ENCODE assay signal across 1 cellular context in the genomic region with DNA sequence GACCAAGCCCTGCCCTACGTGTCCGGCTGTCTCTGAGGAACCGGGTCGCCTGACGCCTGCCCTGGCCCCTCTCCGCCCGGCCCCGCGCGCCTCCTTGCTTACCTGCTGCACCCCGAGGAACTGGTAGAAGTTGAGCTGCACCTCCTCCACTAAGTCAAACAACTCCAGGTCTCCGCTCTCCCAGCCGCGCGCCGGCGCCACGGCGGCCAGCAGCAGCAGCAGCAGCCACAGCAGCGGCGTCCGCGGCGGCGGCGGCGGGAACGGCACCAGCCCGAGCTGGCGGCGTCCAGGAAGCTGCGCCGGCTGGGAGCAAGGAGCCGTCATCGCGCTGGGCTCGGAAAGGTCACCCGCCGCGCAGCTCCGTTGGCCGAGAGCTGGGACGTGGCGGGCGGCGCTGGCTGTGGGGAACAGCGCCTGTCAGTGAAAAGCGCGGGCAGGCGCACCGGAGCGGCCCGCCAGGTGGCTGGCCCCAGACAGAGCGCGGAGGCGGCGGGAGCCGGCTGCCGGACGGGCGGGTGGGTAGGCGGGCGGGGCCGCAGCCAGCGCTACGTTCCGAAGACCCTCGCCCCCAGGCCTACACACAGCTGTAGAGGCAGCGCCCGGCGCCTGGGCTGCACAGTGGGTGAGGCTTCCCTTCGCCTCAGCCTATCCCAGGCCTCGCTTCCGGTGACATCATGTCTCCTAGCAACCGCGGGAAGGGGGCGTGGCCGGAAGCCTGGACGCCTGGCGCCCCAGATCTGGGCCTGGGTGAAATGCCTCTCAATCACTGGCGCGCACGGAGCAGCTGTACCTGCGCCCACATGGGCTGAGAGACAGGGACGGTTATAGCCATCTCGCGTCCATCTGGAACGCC.
TF ChIP-seq lines count a peak whose summit lies in the region.

A gene with protein sequence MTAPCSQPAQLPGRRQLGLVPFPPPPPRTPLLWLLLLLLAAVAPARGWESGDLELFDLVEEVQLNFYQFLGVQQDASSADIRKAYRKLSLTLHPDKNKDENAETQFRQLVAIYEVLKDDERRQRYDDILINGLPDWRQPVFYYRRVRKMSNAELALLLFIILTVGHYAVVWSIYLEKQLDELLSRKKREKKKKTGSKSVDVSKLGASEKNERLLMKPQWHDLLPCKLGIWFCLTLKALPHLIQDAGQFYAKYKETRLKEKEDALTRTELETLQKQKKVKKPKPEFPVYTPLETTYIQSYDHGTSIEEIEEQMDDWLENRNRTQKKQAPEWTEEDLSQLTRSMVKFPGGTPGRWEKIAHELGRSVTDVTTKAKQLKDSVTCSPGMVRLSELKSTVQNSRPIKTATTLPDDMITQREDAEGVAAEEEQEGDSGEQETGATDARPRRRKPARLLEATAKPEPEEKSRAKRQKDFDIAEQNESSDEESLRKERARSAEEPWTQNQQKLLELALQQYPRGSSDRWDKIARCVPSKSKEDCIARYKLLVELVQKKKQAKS (minus strand): TSS at position 620 of the 853 bp plus-strand sequence. CDS start 296 bp downstream, at position 324.

TF ChIP-seq in HEK293, 187 proteins besides CTCF, POLR2A, EP300 and RAD21 (continued from another document and continues in another):
- TF ChIP-seq, protein P1, sequence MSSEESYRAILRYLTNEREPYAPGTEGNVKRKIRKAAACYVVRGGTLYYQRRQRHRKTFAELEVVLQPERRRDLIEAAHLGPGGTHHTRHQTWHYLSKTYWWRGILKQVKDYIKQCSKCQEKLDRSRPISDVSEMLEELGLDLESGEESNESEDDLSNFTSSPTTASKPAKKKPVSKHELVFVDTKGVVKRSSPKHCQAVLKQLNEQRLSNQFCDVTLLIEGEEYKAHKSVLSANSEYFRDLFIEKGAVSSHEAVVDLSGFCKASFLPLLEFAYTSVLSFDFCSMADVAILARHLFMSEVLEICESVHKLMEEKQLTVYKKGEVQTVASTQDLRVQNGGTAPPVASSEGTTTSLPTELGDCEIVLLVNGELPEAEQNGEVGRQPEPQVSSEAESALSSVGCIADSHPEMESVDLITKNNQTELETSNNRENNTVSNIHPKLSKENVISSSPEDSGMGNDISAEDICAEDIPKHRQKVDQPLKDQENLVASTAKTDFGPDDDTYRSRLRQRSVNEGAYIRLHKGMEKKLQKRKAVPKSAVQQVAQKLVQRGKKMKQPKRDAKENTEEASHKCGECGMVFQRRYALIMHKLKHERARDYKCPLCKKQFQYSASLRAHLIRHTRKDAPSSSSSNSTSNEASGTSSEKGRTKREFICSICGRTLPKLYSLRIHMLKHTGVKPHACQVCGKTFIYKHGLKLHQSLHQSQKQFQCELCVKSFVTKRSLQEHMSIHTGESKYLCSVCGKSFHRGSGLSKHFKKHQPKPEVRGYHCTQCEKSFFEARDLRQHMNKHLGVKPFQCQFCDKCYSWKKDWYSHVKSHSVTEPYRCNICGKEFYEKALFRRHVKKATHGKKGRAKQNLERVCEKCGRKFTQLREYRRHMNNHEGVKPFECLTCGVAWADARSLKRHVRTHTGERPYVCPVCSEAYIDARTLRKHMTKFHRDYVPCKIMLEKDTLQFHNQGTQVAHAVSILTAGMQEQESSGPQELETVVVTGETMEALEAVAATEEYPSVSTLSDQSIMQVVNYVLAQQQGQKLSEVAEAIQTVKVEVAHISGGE (tag by site-specific recombination; conservative IDR thresholded peaks at IDR 0.05; ENCODE audit: low read depth): peak; percentile 59
- TF ChIP-seq ZNF239 (tag by site-specific recombination; IDR thresholded peaks at IDR 0.05): no peak
- no peak for TF ChIP-seq ZNF670 (tag by site-specific recombination; IDR thresholded peaks at IDR 0.05; ENCODE audit: low read depth)
- no peak for TF ChIP-seq ZNF202 (tag by site-specific recombination; IDR thresholded peaks at IDR 0.05; ENCODE audit: borderline replicate concordance)
- TF ChIP-seq ZNF341 (tag by site-specific recombination; IDR thresholded peaks at IDR 0.05; ENCODE audit: low read depth): peak; percentile 80
- peak; percentile 62; the same call in 1 of the 2 replicates for TF ChIP-seq ZNF121 (tag by site-specific recombination; IDR thresholded peaks at IDR 0.05)
- no peak for TF ChIP-seq ZNF610 (tag by site-specific recombination; IDR thresholded peaks at IDR 0.05; ENCODE audit: borderline replicate concordance)
- no peak for TF ChIP-seq ZNF175 (tag by site-specific recombination; IDR thresholded peaks at IDR 0.05)
- TF ChIP-seq ZNF26 (tag by site-specific recombination; IDR thresholded peaks at IDR 0.05): no peak
- peak; percentile 77; the same call in 1 of the 2 replicates for TF ChIP-seq ZNF561 (tag by site-specific recombination; IDR thresholded peaks at IDR 0.05; ENCODE audit: borderline replicate concordance)
- TF ChIP-seq ZFHX2 (tag by site-specific recombination; conservative IDR thresholded peaks at IDR 0.05): peak; percentile 90
- TF ChIP-seq ZNF133 (tag by site-specific recombination; IDR thresholded peaks at IDR 0.05): no peak
- no peak for TF ChIP-seq ZNF621 (tag by site-specific recombination; IDR thresholded peaks at IDR 0.05)
- no peak for TF ChIP-seq ZNF266 (tag by site-specific recombination; IDR thresholded peaks at IDR 0.05; ENCODE audit: low read depth)
- TF ChIP-seq, protein P2, sequence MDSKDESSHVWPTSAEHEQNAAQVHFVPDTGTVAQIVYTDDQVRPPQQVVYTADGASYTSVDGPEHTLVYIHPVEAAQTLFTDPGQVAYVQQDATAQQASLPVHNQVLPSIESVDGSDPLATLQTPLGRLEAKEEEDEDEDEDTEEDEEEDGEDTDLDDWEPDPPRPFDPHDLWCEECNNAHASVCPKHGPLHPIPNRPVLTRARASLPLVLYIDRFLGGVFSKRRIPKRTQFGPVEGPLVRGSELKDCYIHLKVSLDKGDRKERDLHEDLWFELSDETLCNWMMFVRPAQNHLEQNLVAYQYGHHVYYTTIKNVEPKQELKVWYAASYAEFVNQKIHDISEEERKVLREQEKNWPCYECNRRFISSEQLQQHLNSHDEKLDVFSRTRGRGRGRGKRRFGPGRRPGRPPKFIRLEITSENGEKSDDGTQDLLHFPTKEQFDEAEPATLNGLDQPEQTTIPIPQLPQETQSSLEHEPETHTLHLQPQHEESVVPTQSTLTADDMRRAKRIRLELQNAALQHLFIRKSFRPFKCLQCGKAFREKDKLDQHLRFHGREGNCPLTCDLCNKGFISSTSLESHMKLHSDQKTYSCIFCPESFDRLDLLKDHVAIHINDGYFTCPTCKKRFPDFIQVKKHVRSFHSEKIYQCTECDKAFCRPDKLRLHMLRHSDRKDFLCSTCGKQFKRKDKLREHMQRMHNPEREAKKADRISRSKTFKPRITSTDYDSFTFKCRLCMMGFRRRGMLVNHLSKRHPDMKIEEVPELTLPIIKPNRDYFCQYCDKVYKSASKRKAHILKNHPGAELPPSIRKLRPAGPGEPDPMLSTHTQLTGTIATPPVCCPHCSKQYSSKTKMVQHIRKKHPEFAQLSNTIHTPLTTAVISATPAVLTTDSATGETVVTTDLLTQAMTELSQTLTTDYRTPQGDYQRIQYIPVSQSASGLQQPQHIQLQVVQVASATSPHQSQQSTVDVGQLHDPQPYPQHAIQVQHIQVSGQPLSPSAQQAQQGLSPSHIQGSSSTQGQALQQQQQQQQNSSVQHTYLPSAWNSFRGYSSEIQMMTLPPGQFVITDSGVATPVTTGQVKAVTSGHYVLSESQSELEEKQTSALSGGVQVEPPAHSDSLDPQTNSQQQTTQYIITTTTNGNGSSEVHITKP (tag by site-specific recombination; IDR thresholded peaks at IDR 0.05): 0 out of 2 replicates have a peak, but pooled peaks have one; percentile 41
- TF ChIP-seq SP7 (tag by site-specific recombination; IDR thresholded peaks at IDR 0.05): peak; percentile 73; the same call in 1 of the 2 replicates
- no peak for TF ChIP-seq ZFP41 (tag by site-specific recombination; IDR thresholded peaks at IDR 0.05; ENCODE audit: borderline replicate concordance)
- no peak for TF ChIP-seq ZNF138 (tag by site-specific recombination; IDR thresholded peaks at IDR 0.05; ENCODE audit: borderline replicate concordance)
- no peak for TF ChIP-seq ZSCAN16 (tag by site-specific recombination; IDR thresholded peaks at IDR 0.05)
- no peak for TF ChIP-seq ZNF248 (tag by site-specific recombination; IDR thresholded peaks at IDR 0.05)
- no peak for TF ChIP-seq ZNF169 (tag by site-specific recombination; IDR thresholded peaks at IDR 0.05)
- TF ChIP-seq EGR2 (tag by site-specific recombination; IDR thresholded peaks at IDR 0.05; ENCODE audit: low read depth): peak; percentile 70
- TF ChIP-seq, protein P3, sequence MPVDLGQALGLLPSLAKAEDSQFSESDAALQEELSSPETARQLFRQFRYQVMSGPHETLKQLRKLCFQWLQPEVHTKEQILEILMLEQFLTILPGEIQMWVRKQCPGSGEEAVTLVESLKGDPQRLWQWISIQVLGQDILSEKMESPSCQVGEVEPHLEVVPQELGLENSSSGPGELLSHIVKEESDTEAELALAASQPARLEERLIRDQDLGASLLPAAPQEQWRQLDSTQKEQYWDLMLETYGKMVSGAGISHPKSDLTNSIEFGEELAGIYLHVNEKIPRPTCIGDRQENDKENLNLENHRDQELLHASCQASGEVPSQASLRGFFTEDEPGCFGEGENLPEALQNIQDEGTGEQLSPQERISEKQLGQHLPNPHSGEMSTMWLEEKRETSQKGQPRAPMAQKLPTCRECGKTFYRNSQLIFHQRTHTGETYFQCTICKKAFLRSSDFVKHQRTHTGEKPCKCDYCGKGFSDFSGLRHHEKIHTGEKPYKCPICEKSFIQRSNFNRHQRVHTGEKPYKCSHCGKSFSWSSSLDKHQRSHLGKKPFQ (tag by site-specific recombination; IDR thresholded peaks at IDR 0.05): no peak
- no peak for TF ChIP-seq ZNF292 (tag by site-specific recombination; IDR thresholded peaks at IDR 0.05; ENCODE audit: borderline replicate concordance, low read depth)
- TF ChIP-seq ZNF747 (tag by site-specific recombination; IDR thresholded peaks at IDR 0.05): no peak
- no peak for TF ChIP-seq GLI4 (tag by site-specific recombination; IDR thresholded peaks at IDR 0.05)
- no peak for TF ChIP-seq ZSCAN5A (tag by site-specific recombination; IDR thresholded peaks at IDR 0.05)
- TF ChIP-seq ZNF366 (tag by site-specific recombination; conservative IDR thresholded peaks at IDR 0.05): no peak
- TF ChIP-seq, protein P4, sequence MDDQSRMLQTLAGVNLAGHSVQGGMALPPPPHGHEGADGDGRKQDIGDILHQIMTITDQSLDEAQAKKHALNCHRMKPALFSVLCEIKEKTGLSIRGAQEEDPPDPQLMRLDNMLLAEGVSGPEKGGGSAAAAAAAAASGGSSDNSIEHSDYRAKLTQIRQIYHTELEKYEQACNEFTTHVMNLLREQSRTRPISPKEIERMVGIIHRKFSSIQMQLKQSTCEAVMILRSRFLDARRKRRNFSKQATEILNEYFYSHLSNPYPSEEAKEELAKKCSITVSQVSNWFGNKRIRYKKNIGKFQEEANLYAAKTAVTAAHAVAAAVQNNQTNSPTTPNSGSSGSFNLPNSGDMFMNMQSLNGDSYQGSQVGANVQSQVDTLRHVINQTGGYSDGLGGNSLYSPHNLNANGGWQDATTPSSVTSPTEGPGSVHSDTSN (CRISPR knock-in tag; IDR thresholded peaks at IDR 0.05): no peak; the same call in 1 of the 2 replicates
- peak; percentile 61; the same call in 1 of the 2 replicates for TF ChIP-seq ZBTB10 (tag by site-specific recombination; IDR thresholded peaks at IDR 0.05)
- 0 out of 2 replicates have a peak, but pooled peaks have one; percentile 40 for TF ChIP-seq ZNF677 (tag by site-specific recombination; IDR thresholded peaks at IDR 0.05)
